ENCODE assay signal across 28 cellular contexts in genomic region chr4:88735554-88735953, GRCh38. TPM values are rescaled to one million over a fixed set of nuclear protein-coding genes. Genes with fewer than 3 reads are reported as not detected.
DNase-seq lines count a peak whose midpoint lies in the region; ATAC-seq and TF ChIP-seq lines count a peak whose summit lies in the region.
"Had no signal": no experiment of that assay in that cellular context is flagged by ENCODE, and none has a peak within 500 bp of the region (broad histone marks: within the 10 kb centered on the region; RNA-seq: fewer than 3 reads in every experiment).

No MANE protein-coding gene starts in this region.

- 23 to 62% (median 41%) methylated on average over 1 of the region's 1 CpG for WGBS in stomach, 5 donors

- peaks cover 13% of the 10 kb centered on the region for H3K36me3 Mint-ChIP-seq in activated T-helper 1 cell treated with anti-CD3 and anti-CD28 coated beads, Interleukin-12 subunit alpha, Interleukin-12 subunit beta, Interleukin-2, Interleukin-4 antibody, amounts not matched to agents 30 ng/mL and 10 ng/mL and 1 ng/mL, durations not matched to agents 14 hours and 24 hours and 36 hours (ENCODE audit: low read depth)
- H3K36me3 Mint-ChIP-seq: activated naive CD8-positive, alpha-beta T cell treated with anti-CD3 and anti-CD28 coated beads for 36 hours; naive B cell had no signal

- H3K27me3 Mint-ChIP-seq in activated T-helper 1 cell treated with anti-CD3 and anti-CD28 coated beads, Interleukin-12 subunit alpha, Interleukin-12 subunit beta, Interleukin-2, Interleukin-4 antibody, amounts not matched to agents 30 ng/mL and 10 ng/mL and 1 ng/mL, durations not matched to agents 14 hours and 24 hours and 36 hours (ENCODE audit: insufficient read depth), result no peaks in the 10 kb centered on the region
- H3K27me3 Mint-ChIP-seq: activated naive CD8-positive, alpha-beta T cell treated with anti-CD3 and anti-CD28 coated beads for 36 hours had no signal

- H3K36me3 ChIP-seq in SJCRH30, result peaks cover 19% of the 10 kb centered on the region
- peaks cover 15 to 50% (median 44%) of the 10 kb centered on the region in 4 donors for H3K36me3 ChIP-seq in stomach
- no peaks in the 10 kb centered on the region for H3K36me3 ChIP-seq in A673 (ENCODE audit: insufficient read depth, low read length, poor library complexity, severe bottlenecking)
- H3K36me3 ChIP-seq: ovary had no signal

- H3K27me3 ChIP-seq in SJCRH30, result no peaks in the 10 kb centered on the region
- H3K27me3 ChIP-seq in stomach, result no peaks in the 10 kb centered on the region
- no peaks in the 10 kb centered on the region for H3K27me3 ChIP-seq in A673 (replicated peaks; ENCODE audit: insufficient read depth, low read depth, low read length, poor library complexity)
- H3K27me3 ChIP-seq: dorsolateral prefrontal cortex, ovary, testis had no signal

- H3K27ac ChIP-seq in SJCRH30 (peak overlapping the region; percentile 93), coronary artery (peak overlapping the region; percentile 30 to 73), stomach (peak overlapping the region in 3 of 5 donors; percentile 26 to 73 (median 33)), A673 (ENCODE audit: low read depth, low read length, poor library complexity, severe bottlenecking) (no peak overlapping the region)

- intact Hi-C loops in stomach (cut with DNase I; ENCODE audit: low total_unique reads), result no loop called here
- intact Hi-C loops in A673 (cut with micrococcal nuclease; ENCODE audit: unreplicated experiment), result no loop called here
- intact Hi-C loops in activated T-helper 1 cell treated with anti-CD3 and anti-CD28 coated beads, Interleukin-12 subunit alpha, Interleukin-12 subunit beta, Interleukin-2, Interleukin-4 antibody, amounts not matched to agents 30 ng/mL and 10 ng/mL and 1 ng/mL, durations not matched to agents 14 hours and 24 hours and 36 hours (cut with micrococcal nuclease), result no loop called here

- no peaks in the 10 kb centered on the region for H3K9me3 Mint-ChIP-seq in activated T-helper 1 cell treated with anti-CD3 and anti-CD28 coated beads, Interleukin-12 subunit alpha, Interleukin-12 subunit beta, Interleukin-2, Interleukin-4 antibody, amounts not matched to agents 30 ng/mL and 10 ng/mL and 1 ng/mL, durations not matched to agents 14 hours and 24 hours and 36 hours
- H3K9me3 Mint-ChIP-seq: activated B cell treated with CpG ODN at 0.5 μM for 24 hours; activated naive CD8-positive, alpha-beta T cell treated with anti-CD3 and anti-CD28 coated beads for 36 hours; activated T-helper 2 cell treated with anti-CD3 and anti-CD28 coated beads, Interferon-gamma antibody, Interleukin-2, Interleukin-4, amounts not matched to agents 10 μg/mL and 5 μg/mL and 100 μg/mL, durations not matched to agents 14 hours and 24 hours and 36 hours; CD8-positive, alpha-beta T cell; naive B cell; stimulated activated effector memory CD8-positive, alpha-beta T cell treated with anti-CD3 and anti-CD28 coated beads, Interleukin-12 subunit alpha, Interleukin-12 subunit beta, amount 100 ng/mL, for 72 hours had no signal

- H3K27ac Mint-ChIP-seq in activated T-helper 1 cell treated with anti-CD3 and anti-CD28 coated beads, Interleukin-12 subunit alpha, Interleukin-12 subunit beta, Interleukin-2, Interleukin-4 antibody, amounts not matched to agents 30 ng/mL and 10 ng/mL and 1 ng/mL, durations not matched to agents 14 hours and 24 hours and 36 hours, result no peak overlapping the region
- H3K27ac Mint-ChIP-seq: activated B cell treated with CpG ODN at 0.5 μM for 24 hours; activated naive CD8-positive, alpha-beta T cell treated with anti-CD3 and anti-CD28 coated beads for 36 hours; activated T-helper 2 cell treated with anti-CD3 and anti-CD28 coated beads, Interferon-gamma antibody, Interleukin-2, Interleukin-4, amounts not matched to agents 10 μg/mL and 5 μg/mL and 100 μg/mL, durations not matched to agents 14 hours and 24 hours and 36 hours; CD8-positive, alpha-beta T cell; stimulated activated effector memory CD8-positive, alpha-beta T cell treated with anti-CD3 and anti-CD28 coated beads, Interleukin-12 subunit alpha, Interleukin-12 subunit beta, amount 100 ng/mL, for 72 hours had no signal

- H3K4me3 Mint-ChIP-seq in activated T-helper 1 cell treated with anti-CD3 and anti-CD28 coated beads, Interleukin-12 subunit alpha, Interleukin-12 subunit beta, Interleukin-2, Interleukin-4 antibody, amounts not matched to agents 30 ng/mL and 10 ng/mL and 1 ng/mL, durations not matched to agents 14 hours and 24 hours and 36 hours, result no peak overlapping the region
- H3K4me3 Mint-ChIP-seq: activated B cell treated with CpG ODN at 0.5 μM for 24 hours; activated naive CD8-positive, alpha-beta T cell treated with anti-CD3 and anti-CD28 coated beads for 36 hours; CD8-positive, alpha-beta T cell; naive B cell; stimulated activated effector memory CD8-positive, alpha-beta T cell treated with anti-CD3 and anti-CD28 coated beads, Interleukin-12 subunit alpha, Interleukin-12 subunit beta, amount 100 ng/mL, for 72 hours had no signal

- DNase-seq in SJCRH30, result no peak
- no peak for DNase-seq in coronary artery (ENCODE audit: low spot score)
- DNase-seq in left lobe of liver (ENCODE audit: low spot score), result no peak
- DNase-seq in stomach, result no peak
- DNase-seq in A673 (ENCODE audit: low spot score), result no peak
- DNase-seq in activated T-helper 1 cell treated with anti-CD3 and anti-CD28 coated beads, Interleukin-12 subunit alpha, Interleukin-12 subunit beta, Interleukin-2, Interleukin-4 antibody, amounts not matched to agents 30 ng/mL and 10 ng/mL and 1 ng/mL, durations not matched to agents 14 hours and 24 hours and 36 hours (ENCODE audit: low spot score), result no peak
- no peak for DNase-seq in HuH-7 (ENCODE audit: low spot score)
- DNase-seq: activated B cell treated with CpG ODN at 0.5 μM for 24 hours; activated CD4-positive, alpha-beta T cell treated with anti-CD3 and anti-CD28 coated beads, Interleukin-2, amount 50 U/mL, for 4 hours; activated CD8-positive, alpha-beta memory T cell treated with anti-CD3 and anti-CD28 coated beads, Interleukin-2, amount 50 U/mL, for 4 hours; activated naive CD8-positive, alpha-beta T cell treated with anti-CD3 and anti-CD28 coated beads for 36 hours; CD8-positive, alpha-beta T cell; DMS153; dorsolateral prefrontal cortex; foreskin melanocyte; GDM1; HCEC 1CT; islet precursor cell; KBM-7; mesendoderm; naive B cell; NCI-H146; NCI-H526 treated with DMSO at 0.1 percent for 48 hours; ovary; T-helper 9 cell; testis had no signal

- CTCF ChIA-PET in A673 (lab: Charles Lee), result no interaction called here

- TF ChIP-seq POLR2A in stomach (IDR thresholded peaks at IDR 0.05), result no peak

- no peak for TF ChIP-seq EP300 in stomach (IDR thresholded peaks at IDR 0.05)

- ATAC-seq in left lobe of liver, result peak; percentile 64
- ATAC-seq: CD8-positive, alpha-beta T cell had no signal

- TF ChIP-seq CTCF in coronary artery (IDR thresholded peaks at IDR 0.05) (no peak), stomach (IDR thresholded peaks at IDR 0.05) (no peak), A673 (conservative IDR thresholded peaks at IDR 0.05; ENCODE audit: low read depth, low read length) (no peak)

- peaks cover 7% of the 10 kb centered on the region for H3K4me1 Mint-ChIP-seq in activated T-helper 1 cell treated with anti-CD3 and anti-CD28 coated beads, Interleukin-12 subunit alpha, Interleukin-12 subunit beta, Interleukin-2, Interleukin-4 antibody, amounts not matched to agents 30 ng/mL and 10 ng/mL and 1 ng/mL, durations not matched to agents 14 hours and 24 hours and 36 hours (ENCODE audit: low read depth)

- no peak overlapping the region for H3K4me3 ChIP-seq in SJCRH30
- H3K4me3 ChIP-seq in coronary artery, result no peak overlapping the region
- H3K4me3 ChIP-seq in stomach, result no peak overlapping the region
- H3K4me3 ChIP-seq in A673 (ENCODE audit: low read depth, low read length, poor library complexity, severe bottlenecking), result no peak overlapping the region
- H3K4me3 ChIP-seq: dorsolateral prefrontal cortex, ovary, testis had no signal

- BruUV-seq in A673 (replicated peaks; lab: Mats Ljungman, UMichigan), result no TSS peak

- POLR2A ChIA-PET in A673 (lab: Charles Lee; ENCODE audit: low non-redundant PET), result no interaction called here

- H3K4me1 ChIP-seq in SJCRH30, result peaks cover 31% of the 10 kb centered on the region
- H3K4me1 ChIP-seq in stomach, result peaks cover 23 to 63% (median 44%) of the 10 kb centered on the region in 4 donors
- H3K4me1 ChIP-seq in A673 (ENCODE audit: insufficient read depth, low read length, poor library complexity, severe bottlenecking), result peaks cover 9% of the 10 kb centered on the region

- H3K9me3 ChIP-seq in SJCRH30 (replicated peaks) (no peaks in the 10 kb centered on the region), stomach (no peaks in the 10 kb centered on the region), A673 (ENCODE audit: low read depth, low read length, poor library complexity, severe bottlenecking) (no peaks in the 10 kb centered on the region)
- H3K9me3 ChIP-seq: ovary, testis had no signal

RNA-seq across cellular contexts. Expression of gene NAP1L5, which starts 37.9 kb away (rescaled TPM):
- 10.4 and 10.5 TPM in 2 replicates for total RNA-seq in SJCRH30 (2014; rRNA removed; shearing (Covaris generic))
- total RNA-seq in left lobe of liver (1.2 TPM), stomach (10 to 100 TPM in 1 of 5 donors, 1 to 10 TPM in 3, not detected in 1; 3.5 to 22.6 (median 7.5) TPM), A673 (2021) (not detected in 2 replicates)
- polyA plus RNA-seq in stomach, result 1 to 10 TPM; 3.1 to 6.3 (median 4.7) TPM
- 5.5 and 6.1 TPM in 2 replicates for total RNA-seq in activated T-helper 1 cell treated with anti-CD3 and anti-CD28 coated beads, Interleukin-12 subunit alpha, Interleukin-12 subunit beta, Interleukin-2, Interleukin-4 antibody, amounts not matched to agents 30 ng/mL and 10 ng/mL and 1 ng/mL, durations not matched to agents 14 hours and 24 hours and 36 hours
